25 cellular contexts compared by ENCODE assay signal in the genomic region with DNA sequence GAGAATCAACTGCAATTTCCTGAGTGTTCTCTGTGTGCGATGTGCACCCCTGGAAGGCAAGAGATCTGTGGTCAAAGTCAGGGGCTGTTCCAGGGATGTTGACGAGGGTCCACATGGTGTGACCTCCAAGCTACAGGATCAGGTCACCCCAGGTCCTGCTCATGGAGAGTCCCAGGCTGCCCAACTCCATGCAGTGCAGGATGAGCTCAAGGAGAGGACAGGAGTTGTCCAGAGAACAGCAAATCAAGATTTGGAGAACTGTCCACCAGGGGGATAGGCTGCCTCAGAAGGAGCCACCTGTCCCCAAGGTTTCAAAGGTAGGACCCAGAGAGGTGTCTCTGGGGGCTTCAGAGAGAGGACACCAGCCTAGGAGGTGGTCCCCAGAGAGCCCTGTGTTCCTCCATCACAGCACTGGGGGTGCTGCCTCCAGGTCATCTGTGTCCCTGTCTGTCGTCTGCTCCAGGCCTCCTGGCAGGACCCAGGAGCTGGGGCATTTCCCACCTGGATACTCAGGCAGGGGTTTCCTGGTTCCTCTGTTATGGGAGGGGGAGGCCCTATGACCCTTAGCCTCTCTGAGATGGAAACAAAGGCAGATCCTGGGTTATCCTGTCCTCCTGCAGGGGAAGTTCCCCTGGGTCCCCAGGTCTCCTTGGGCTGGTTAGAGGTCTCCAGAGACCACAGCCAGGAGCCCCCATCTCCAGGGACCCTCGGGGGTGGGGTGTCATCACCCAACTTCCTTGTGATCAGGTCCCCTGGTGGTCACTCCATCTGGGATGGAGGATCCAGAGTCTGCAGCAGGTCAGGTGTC. TPM values are rescaled to one million over a fixed set of nuclear protein-coding genes. Genes with fewer than 3 reads are reported as not detected.
A peak's percentile ranks its signal among the peaks of the same experiment; 100 is the strongest.
DNase-seq lines count a peak whose midpoint lies in the region; ATAC-seq, FAIRE-seq and TF ChIP-seq lines count a peak whose summit lies in the region.
"Had no signal": no experiment of that assay in that cellular context is flagged by ENCODE, and none has a peak within 500 bp of the region (broad histone marks: within the 10 kb centered on the region; RNA-seq: fewer than 3 reads in every experiment).

No MANE protein-coding gene starts in this region.

- DNase-seq in A549 (ENCODE audit: low read depth in 1 of 2, low spot score in 1 of 2) (no peak), Calu3 (no peak), HepG2 (ENCODE audit: low spot score) (no peak), spleen (no peak), NCI-H1048 (lab: John Stamatoyannopoulos, UW) (no peak), Karpas-422 (no peak)
- DNase-seq: BE2C; Caco-2; CD4-positive, alpha-beta T cell; IMR-90; MV-4-11; NCI-H1694; NCI-H2081 treated with DMSO at 0.1 percent for 48 hours; NCI-H2171 treated with DMSO at 0.1 percent for 48 hours; NCI-H526; Right ventricle myocardium superior had no signal

- TF ChIP-seq CTCF in A549 (IDR thresholded peaks at IDR 0.05) (no peak), Calu3 (IDR thresholded peaks at IDR 0.05; ENCODE audit: unreplicated experiment) (peak; percentile 33), VCaP (conservative IDR thresholded peaks at IDR 0.05) (peak; percentile 2; the same call in 1 of the 2 replicates), HepG2 (CRISPR knock-in tag; IDR thresholded peaks at IDR 0.05) (no peak), spleen (IDR thresholded peaks at IDR 0.05 in 8 of 11, conservative IDR thresholded peaks at IDR 0.05 in 3 of 11) (no peak)

- no TSS peak for BruUV-seq in Calu3 (replicated peaks; lab: Mats Ljungman, UMichigan)
- BruUV-seq in HepG2 (replicated peaks; lab: Mats Ljungman, UMichigan) = no TSS peak

- H3K4me1 Mint-ChIP-seq in Calu3 (ENCODE audit: low read depth, unreplicated experiment) = peaks cover 30% of the 10 kb centered on the region

- CTCF ChIA-PET in A549 (lab: Yijun Ruan, JAX) = interaction anchor here (0.9 to 12.9 kb wide), 20 partner anchors 9 to 110 kb away, joined by 3 to 358 read pairs (median 5); partner anchors contain the start of genes CEACAM4, CEACAM5 and CEACAM6
- CTCF ChIA-PET in Calu3 (lab: Charles Lee) = interaction anchor here (1.1 to 5.9 kb wide), 6 partner anchors 17 to 102 kb away, joined by 3 to 56 read pairs (median 10); no protein-coding TSS in a partner anchor
- CTCF ChIA-PET in HepG2 (lab: Yijun Ruan, JAX; ENCODE audit: low intra/inter-chr PET ratio, low total read pairs) = no interaction called here

- TF ChIP-seq RAD21 in A549 (conservative IDR thresholded peaks at IDR 0.05 in 1 of 2, IDR thresholded peaks at IDR 0.05 in 1 of 2) (no peak), HepG2 (CRISPR knock-in tag; IDR thresholded peaks at IDR 0.05) (no peak)

- no peaks in the 10 kb centered on the region for H3K9me3 Mint-ChIP-seq in Calu3 (ENCODE audit: low read depth, unreplicated experiment)

- ATAC-seq in A549 (peak; percentile 41 to 61; a peak in 3 of 6 replicates), HepG2 (peak; percentile 40; the same call in 2 of the 3 replicates), SK-N-SH treated with all-trans-retinoic acid at 6 μM for 48 hours (no peak)

- POLR2A ChIA-PET in A549 (lab: Yijun Ruan, JAX) = no interaction called here
- POLR2A ChIA-PET in HepG2 (lab: Yijun Ruan, JAX) = no interaction called here

- H3K9ac ChIP-seq in HepG2 (ENCODE audit: insufficient read depth, low read depth, low read length) (no peak overlapping the region), Karpas-422 (ENCODE audit: low read length) (no peak overlapping the region)
- H3K9ac ChIP-seq: KMS-11 had no signal

- H3K36me3 ChIP-seq in HepG2 (replicated peaks in 1 of 2; ENCODE audit: control insufficient read depth in 1 of 2, insufficient read depth in 2 of 2, low read length in 2 of 2) = no peaks in the 10 kb centered on the region
- no peaks in the 10 kb centered on the region for H3K36me3 ChIP-seq in spleen
- no peaks in the 10 kb centered on the region for H3K36me3 ChIP-seq in Karpas-422 (ENCODE audit: insufficient read depth, low read length)
- H3K36me3 ChIP-seq: BE2C had no signal

- H3K79me2 ChIP-seq in HepG2 (ENCODE audit: insufficient read depth, low read length) (no peaks in the 10 kb centered on the region), Karpas-422 (ENCODE audit: low read length) (no peaks in the 10 kb centered on the region)

- H3K27ac ChIP-seq in A549 (no peak overlapping the region), VCaP (no peak overlapping the region), HepG2 (ENCODE audit: extremely low read length, insufficient read depth, low read length) (no peak overlapping the region), spleen (no peak overlapping the region), Karpas-422 (ENCODE audit: low read length) (no peak overlapping the region)
- H3K27ac ChIP-seq: KMS-11 had no signal

- H3K4me3 ChIP-seq in A549 = no peak overlapping the region
- no peak overlapping the region for H3K4me3 ChIP-seq in HepG2 (replicated peaks in 1 of 3; ENCODE audit: insufficient read depth in 1 of 3, low read depth in 2 of 3, low read length in 3 of 3)
- H3K4me3 ChIP-seq in spleen = no peak overlapping the region
- no peak overlapping the region for H3K4me3 ChIP-seq in Karpas-422 (ENCODE audit: low read length)

- peaks cover 5% of the 10 kb centered on the region for H3K36me3 Mint-ChIP-seq in Calu3 (ENCODE audit: insufficient read depth, unreplicated experiment)

- H3K27me3 Mint-ChIP-seq in Calu3 (ENCODE audit: unreplicated experiment) = peaks cover 38% of the 10 kb centered on the region

- TF ChIP-seq POLR2A in A549 (IDR thresholded peaks at IDR 0.05; ENCODE audit: low read length) (no peak), HepG2 (IDR thresholded peaks at IDR 0.05; ENCODE audit: insufficient read depth in 1 of 2, low read depth in 2 of 2, low read length in 2 of 2) (no peak), spleen (IDR thresholded peaks at IDR 0.05) (no peak)

- H4K20me1 ChIP-seq in HepG2 (ENCODE audit: insufficient read depth, low read length) (no peaks in the 10 kb centered on the region), Karpas-422 (ENCODE audit: insufficient read depth, low read depth, low read length) (no peaks in the 10 kb centered on the region)

- peaks cover 10% of the 10 kb centered on the region; the same call in 2 of the 3 replicates for H3K9me3 ChIP-seq in A549
- no peaks in the 10 kb centered on the region for H3K9me3 ChIP-seq in HepG2 (ENCODE audit: low read length)
- peaks cover 0 to 32% (median 23%) of the 10 kb centered on the region in 8 donors for H3K9me3 ChIP-seq in spleen
- no peaks in the 10 kb centered on the region for H3K9me3 ChIP-seq in Karpas-422 (ENCODE audit: low read length)
- H3K9me3 ChIP-seq: BE2C had no signal

- H3K9me2 ChIP-seq in Karpas-422 (replicated peaks; ENCODE audit: insufficient read depth, low read length) = no peaks in the 10 kb centered on the region

- intact Hi-C loops in Calu3 (cut with micrococcal nuclease; ENCODE audit: unreplicated experiment) = loop anchor here (5.0 kb wide), 1 partner anchor 48 kb away; no protein-coding TSS in a partner anchor
- intact Hi-C loops in HepG2 (cut with micrococcal nuclease; ENCODE audit: unreplicated experiment) = loop anchor here (5.0 kb wide), 1 partner anchor 48 kb away; no protein-coding TSS in a partner anchor
- intact Hi-C loops in spleen (cut with DNase I; ENCODE audit: low total_unique reads) = no loop called here

- no peak overlapping the region for H3K27ac Mint-ChIP-seq in Calu3 (ENCODE audit: unreplicated experiment)
- H3K27ac Mint-ChIP-seq: CD4-positive, alpha-beta T cell had no signal

- WGBS in A549 (ENCODE audit: missing lambda C conversion rate) = 29% methylated on average over 4 of the region's 4 CpGs
- WGBS in HepG2 (ENCODE audit: low lambda C conversion rate) = 35% methylated on average over 2 of the region's 4 CpGs
- 64 to 72% (median 69%) methylated on average over 3 to 4 of the region's 4 CpGs for WGBS in spleen, 5 donors

- H3K27me3 ChIP-seq in HepG2 (ENCODE audit: control insufficient read depth in 1 of 2, insufficient read depth in 2 of 2, low read length in 2 of 2) (no peaks in the 10 kb centered on the region; a peak in 1 of 5 replicates), spleen (replicated peaks in 1 of 7) (peaks cover 0 to 71% (median 0%) of the 10 kb centered on the region in 7 donors), Karpas-422 (ENCODE audit: low read length) (no peaks in the 10 kb centered on the region)

- H3K4me1 ChIP-seq in A549 = no peaks in the 10 kb centered on the region
- H3K4me1 ChIP-seq in HepG2 (ENCODE audit: insufficient read depth, low read length) = no peaks in the 10 kb centered on the region
- H3K4me1 ChIP-seq in spleen = no peaks in the 10 kb centered on the region
- H3K4me1 ChIP-seq in Karpas-422 (ENCODE audit: low read length) = no peaks in the 10 kb centered on the region
- H3K4me1 ChIP-seq: BE2C, Caco-2 had no signal

- H3K4me3 Mint-ChIP-seq in Calu3 (ENCODE audit: low read depth, unreplicated experiment) = no peak overlapping the region
- H3K4me3 Mint-ChIP-seq: CD4-positive, alpha-beta T cell had no signal

- TF ChIP-seq EP300 in A549 (IDR thresholded peaks at IDR 0.05) = no peak
- TF ChIP-seq EP300 in HepG2 (IDR thresholded peaks at IDR 0.05; ENCODE audit: low read depth in 2 of 2, low read length in 2 of 2) = no peak
- TF ChIP-seq EP300 in HepG2 (CRISPR knock-in tag; IDR thresholded peaks at IDR 0.05; ENCODE audit: borderline replicate concordance) = no peak

- peak; percentile 7 for FAIRE-seq in A549 (lab: Jason Lieb, UNC)
- no peak for FAIRE-seq in HepG2 (lab: Jason Lieb, UNC)
- FAIRE-seq: A204.1, HTR-8/SVneo had no signal

- H2AFZ ChIP-seq in HepG2 (ENCODE audit: low read length) (no peak overlapping the region), Karpas-422 (ENCODE audit: low read length) (no peak overlapping the region)

- H3K4me2 ChIP-seq in A549 (no peak overlapping the region), HepG2 (ENCODE audit: low read depth, low read length) (no peak overlapping the region), Karpas-422 (ENCODE audit: low read depth, low read length, poor library complexity, severe bottlenecking) (no peak overlapping the region)
- H3K4me2 ChIP-seq: KMS-11 had no signal

- in situ Hi-C loops in HepG2 (cut with HindIII; ENCODE audit: extremely low pct_ligation_motif_present, low pct_unique_long_range_greater_than_20kb) = no loop called here

RNA-seq across cellular contexts. Expression of gene CEACAM7, which starts 2.1 kb away (rescaled TPM):
- polyA plus RNA-seq in A549 (2011; rRNA removed) (0.04 TPM in 1 of 2 replicates, not detected in the other), A549 (2017; fragmentation: RNase III; extraction: RNeasy Plus Mini Kit Qiagen cat#74134 plus additional on column Dnase treatment) (0.05 TPM in 1 of 3 replicates, not detected in the others), HepG2 (2011; rRNA removed) (not detected in 2 replicates), spleen (under 1 TPM in 1 of 3 donors, not detected in 2; 0.13 TPM)
- polyA plus RNA-seq in A549 (2012; cell fraction: cytosol; rRNA removed) = not detected in 2 replicates
- not detected in 2 replicates for polyA plus RNA-seq in A549 (2012; cell fraction: nucleus; rRNA removed)
- not detected in 2 replicates for polyA minus RNA-seq in A549 (2011; rRNA and poly(A)+ RNA removed)
- total RNA-seq in Calu3 (2022) (5.9 and 9.0 TPM in 2 replicates), HepG2 (2016; rRNA removed; fragmentation: Illumina TruSeq; extraction: Trizol) (not detected in 2 replicates), spleen (not detected)
- not detected in 2 replicates for total RNA-seq in HepG2 (2016; cell fraction: cytosol; rRNA removed; fragmentation: Illumina TruSeq; extraction: Trizol; ENCODE audit: low read depth)
- total RNA-seq in HepG2 (2016; cell fraction: insoluble cytoplasmic fraction; rRNA removed; fragmentation: Illumina TruSeq; extraction: Trizol) = not detected in 2 replicates
- total RNA-seq in HepG2 (2016; cell fraction: membrane; rRNA removed; fragmentation: Illumina TruSeq; extraction: Trizol) = not detected in 2 replicates
- total RNA-seq in HepG2 (2016; cell fraction: nucleus; rRNA removed; fragmentation: Illumina TruSeq; extraction: Trizol) = not detected in 2 replicates
- not detected in 2 replicates for polyA plus RNA-seq in HepG2 (2011; cell fraction: cytosol; rRNA removed)
- not detected in 2 replicates for polyA plus RNA-seq in HepG2 (2011; cell fraction: nucleus; rRNA removed)
- not detected in 2 replicates for polyA plus RNA-seq in HepG2 (2012)
- polyA plus RNA-seq in HepG2 (2016; cell fraction: cytosol; fragmentation: Illumina TruSeq; extraction: Trizol; ENCODE audit: low read depth) = not detected in 2 replicates
- not detected in 2 replicates for polyA plus RNA-seq in HepG2 (2016; cell fraction: insoluble cytoplasmic fraction; fragmentation: Illumina TruSeq; extraction: Trizol; ENCODE audit: low read depth)
- polyA plus RNA-seq in HepG2 (2016; cell fraction: membrane; fragmentation: Illumina TruSeq; extraction: Trizol; ENCODE audit: low read depth) = not detected in 2 replicates
- not detected in 2 replicates for polyA plus RNA-seq in HepG2 (2016; cell fraction: nucleus; fragmentation: Illumina TruSeq; extraction: Trizol; ENCODE audit: insufficient read depth, low read depth)
- polyA minus RNA-seq in HepG2 (2011; rRNA and poly(A)+ RNA removed; ENCODE audit: low replicate concordance) = not detected in 2 replicates
- polyA minus RNA-seq in HepG2 (2011; cell fraction: cytosol; rRNA and poly(A)+ RNA removed) = not detected in 2 replicates
- not detected in 2 replicates for polyA minus RNA-seq in HepG2 (2011; cell fraction: nucleus; rRNA and poly(A)+ RNA removed)
- not detected in 2 replicates for total RNA-seq in Karpas-422 (2014; rRNA removed; shearing (Covaris generic); ENCODE audit: low replicate concordance)
- total RNA-seq: Caco-2; CD4-positive, alpha-beta T cell; G401; H4; IMR-90; Right ventricle myocardium superior; RPMI7951; SK-MEL-5 had no signal
- polyA plus RNA-seq: IMR-90 had no signal

RNA-seq across cellular contexts. Expression of gene CEACAM5, which starts 18.2 kb away (rescaled TPM):
- polyA plus RNA-seq in A549 (2011; rRNA removed) (1.3 and 2.3 TPM in 2 replicates), A549 (2017; fragmentation: RNase III; extraction: RNeasy Plus Mini Kit Qiagen cat#74134 plus additional on column Dnase treatment) (0.12 TPM in 1 of 3 replicates, not detected in the others), HepG2 (2011; rRNA removed) (not detected in 2 replicates), spleen (under 1 TPM in 1 of 3 donors, not detected in 2; 0.61 TPM)
- 0.16 and 0.22 TPM in 2 replicates for polyA plus RNA-seq in A549 (2012; cell fraction: cytosol; rRNA removed)
- polyA plus RNA-seq in A549 (2012; cell fraction: nucleus; rRNA removed) = 0.40 and 0.62 TPM in 2 replicates
- 0.78 and 1.4 TPM in 2 replicates for polyA minus RNA-seq in A549 (2011; rRNA and poly(A)+ RNA removed)
- total RNA-seq in Calu3 (2022) (1.1 and 3.4 TPM in 2 replicates), HepG2 (2016; rRNA removed; fragmentation: Illumina TruSeq; extraction: Trizol) (not detected in 2 replicates), spleen (under 1 TPM in 1 of 7 donors, not detected in 6; 0.60 TPM)
- not detected in 2 replicates for total RNA-seq in HepG2 (2016; cell fraction: cytosol; rRNA removed; fragmentation: Illumina TruSeq; extraction: Trizol; ENCODE audit: low read depth)
- total RNA-seq in HepG2 (2016; cell fraction: insoluble cytoplasmic fraction; rRNA removed; fragmentation: Illumina TruSeq; extraction: Trizol) = not detected in 2 replicates
- total RNA-seq in HepG2 (2016; cell fraction: membrane; rRNA removed; fragmentation: Illumina TruSeq; extraction: Trizol) = not detected in 2 replicates
- not detected in 2 replicates for total RNA-seq in HepG2 (2016; cell fraction: nucleus; rRNA removed; fragmentation: Illumina TruSeq; extraction: Trizol)
- polyA plus RNA-seq in HepG2 (2011; cell fraction: cytosol; rRNA removed) = not detected in 2 replicates
- polyA plus RNA-seq in HepG2 (2011; cell fraction: nucleus; rRNA removed) = not detected in 2 replicates
- polyA plus RNA-seq in HepG2 (2012) = not detected in 2 replicates
- not detected in 2 replicates for polyA plus RNA-seq in HepG2 (2016; cell fraction: cytosol; fragmentation: Illumina TruSeq; extraction: Trizol; ENCODE audit: low read depth)
- polyA plus RNA-seq in HepG2 (2016; cell fraction: insoluble cytoplasmic fraction; fragmentation: Illumina TruSeq; extraction: Trizol; ENCODE audit: low read depth) = not detected in 2 replicates
- polyA plus RNA-seq in HepG2 (2016; cell fraction: membrane; fragmentation: Illumina TruSeq; extraction: Trizol; ENCODE audit: low read depth) = not detected in 2 replicates
- polyA plus RNA-seq in HepG2 (2016; cell fraction: nucleus; fragmentation: Illumina TruSeq; extraction: Trizol; ENCODE audit: insufficient read depth, low read depth) = not detected in 2 replicates
- not detected in 2 replicates for polyA minus RNA-seq in HepG2 (2011; rRNA and poly(A)+ RNA removed; ENCODE audit: low replicate concordance)
- polyA minus RNA-seq in HepG2 (2011; cell fraction: cytosol; rRNA and poly(A)+ RNA removed) = not detected in 2 replicates
- not detected in 2 replicates for polyA minus RNA-seq in HepG2 (2011; cell fraction: nucleus; rRNA and poly(A)+ RNA removed)
- total RNA-seq in Karpas-422 (2014; rRNA removed; shearing (Covaris generic); ENCODE audit: low replicate concordance) = not detected in 2 replicates
- total RNA-seq: CD4-positive, alpha-beta T cell; G401; H4; IMR-90; Right ventricle myocardium superior; RPMI7951; SK-MEL-5 had no signal
- polyA plus RNA-seq: IMR-90 had no signal

Comparison
In these comparisons a context has a peak if more than half of its experiments do, and no peak if none do; other contexts are left out.
1. CTCF ChIP-seq: peak in Calu3 (single experiment) and VCaP (single experiment); none in A549 (single experiment), HepG2 (single experiment) and spleen (0 of 11).